ENCODE assay signal across 9 cellular contexts in genomic region chr11:120912504-120912903, GRCh38.
DNase-seq lines count a peak whose midpoint lies in the region; ATAC-seq, FAIRE-seq and TF ChIP-seq lines count a peak whose summit lies in the region.
"Had no signal": no experiment of that assay in that cellular context is flagged by ENCODE, and none has a peak within 500 bp of the region (broad histone marks: within the 10 kb centered on the region; RNA-seq: fewer than 3 reads in every experiment).

No MANE protein-coding gene starts in this region.

- peaks cover 6% of the 10 kb centered on the region for H3K36me3 Mint-ChIP-seq in glutamatergic neuron (ENCODE audit: unreplicated experiment)

- H3K4me3 Mint-ChIP-seq in glutamatergic neuron (ENCODE audit: unreplicated experiment), result no peak overlapping the region
- H3K4me3 Mint-ChIP-seq: activated CD4-positive, alpha-beta memory T cell treated with anti-CD3 and anti-CD28 coated beads, Interleukin-2, amount 10 ng/mL, durations not matched to agents 7 days and 5 days had no signal

- H3K9me3 ChIP-seq in RWPE2 (ENCODE audit: severe bottlenecking) (no peaks in the 10 kb centered on the region), ascending aorta (no peaks in the 10 kb centered on the region)

- H3K27ac Mint-ChIP-seq in glutamatergic neuron (ENCODE audit: unreplicated experiment), result no peak overlapping the region
- H3K27ac Mint-ChIP-seq: activated CD4-positive, alpha-beta memory T cell treated with anti-CD3 and anti-CD28 coated beads, Interleukin-2, amount 10 ng/mL, durations not matched to agents 7 days and 5 days had no signal

- peak; percentile 87 for FAIRE-seq in GM12892 (lab: Jason Lieb, UNC)

- H3K27me3 ChIP-seq in RWPE2 (ENCODE audit: insufficient read depth, poor library complexity, severe bottlenecking) (peaks cover 3% of the 10 kb centered on the region), ascending aorta (peaks cover 2% of the 10 kb centered on the region)

- H3K4me1 ChIP-seq in RWPE2 (ENCODE audit: insufficient read depth, poor library complexity, severe bottlenecking) (no peaks in the 10 kb centered on the region), ascending aorta (no peaks in the 10 kb centered on the region)

- H3K27ac ChIP-seq in RWPE2 (ENCODE audit: poor library complexity, severe bottlenecking), result no peak overlapping the region
- no peak overlapping the region for H3K27ac ChIP-seq in ascending aorta

- H3K27me3 Mint-ChIP-seq in glutamatergic neuron (ENCODE audit: unreplicated experiment), result peaks cover 6% of the 10 kb centered on the region

- ATAC-seq in RWPE2 (ENCODE audit: low read depth) (no peak), HG03159 (IDR thresholded peaks at IDR 0.05; ENCODE audit: unreplicated experiment) (no peak)

- CTCF ChIA-PET in AG04449 (lab: Yijun Ruan, JAX), result interaction anchor here (1.6 kb wide), 1 partner anchor 11 kb away, joined by 3 read pairs; no protein-coding TSS in a partner anchor

- no peaks in the 10 kb centered on the region for H3K4me1 Mint-ChIP-seq in glutamatergic neuron (ENCODE audit: low read depth, unreplicated experiment)
- H3K4me1 Mint-ChIP-seq: activated CD4-positive, alpha-beta memory T cell treated with anti-CD3 and anti-CD28 coated beads, Interleukin-2, amount 10 ng/mL, durations not matched to agents 7 days and 5 days had no signal

- TF ChIP-seq CTCF in AG04449 (IDR thresholded peaks at IDR 0.05; ENCODE audit: insufficient read depth, low read length, missing control alignments) (peak; percentile 28), RWPE2 (IDR thresholded peaks at IDR 0.05; ENCODE audit: poor library complexity, severe bottlenecking) (peak; percentile 38), ascending aorta (IDR thresholded peaks at IDR 0.05) (peak in 1 of 3 experiments; percentile 7), glutamatergic neuron (IDR thresholded peaks at IDR 0.05; ENCODE audit: partially characterized antibody, unreplicated experiment) (no peak)

- H3K36me3 ChIP-seq in RWPE2 (ENCODE audit: low read depth), result no peaks in the 10 kb centered on the region
- no peaks in the 10 kb centered on the region for H3K36me3 ChIP-seq in ascending aorta

- peaks cover 4% of the 10 kb centered on the region for H3K9me3 Mint-ChIP-seq in glutamatergic neuron (ENCODE audit: unreplicated experiment)
- H3K9me3 Mint-ChIP-seq: activated CD4-positive, alpha-beta memory T cell treated with anti-CD3 and anti-CD28 coated beads, Interleukin-2, amount 10 ng/mL, durations not matched to agents 7 days and 5 days had no signal

- H3K4me3 ChIP-seq in AG04449 (ENCODE audit: low read depth, low read length) (no peak overlapping the region), RWPE2 (ENCODE audit: severe bottlenecking) (no peak overlapping the region), ascending aorta (no peak overlapping the region)

- DNase-seq in AG04449 (ENCODE audit: low read depth, low spot score) (peak; percentile 21), GM12892 (ENCODE audit: insufficient read length) (no peak), RWPE2 (ENCODE audit: low spot score) (no peak), iPS-NIHi11 (ENCODE audit: low spot score) (peak; percentile 52), ascending aorta (ENCODE audit: low spot score in 2 of 2) (no peak), DMS114 treated with DMSO at 0.1 percent for 48 hours (lab: John Stamatoyannopoulos, UW; ENCODE audit: unreplicated experiment) (no peak), glutamatergic neuron (no peak)
- DNase-seq: activated CD4-positive, alpha-beta memory T cell treated with anti-CD3 and anti-CD28 coated beads, Interleukin-2, amount 10 ng/mL, durations not matched to agents 7 days and 5 days had no signal

- no peak for TF ChIP-seq POLR2A in GM12892 (IDR thresholded peaks at IDR 0.05; ENCODE audit: low read depth, low read length)

- intact Hi-C loops in ascending aorta (cut with DNase I), result no loop called here

- POLR2A ChIA-PET in AG04449 (lab: Yijun Ruan, JAX), result no interaction called here

Comparison
In these comparisons a context has a peak if more than half of its experiments do, and no peak if none do; other contexts are left out.
1. DNase-seq: peak in AG04449 (single experiment) and iPS-NIHi11 (single experiment); none in GM12892 (single experiment), RWPE2 (single experiment), ascending aorta (0 of 2), DMS114 treated with DMSO at 0.1 percent for 48 hours (single experiment) and glutamatergic neuron (single experiment).